Comparison of ENCODE assay signal across 24 cellular contexts in genomic region chr9:97547098-97547829, GRCh38. TPM values are rescaled to one million over a fixed set of nuclear protein-coding genes. Genes with fewer than 3 reads are reported as not detected.
DNase-seq lines count a peak whose midpoint lies in the region; ATAC-seq lines count a peak whose summit lies in the region.
"Had no signal": no experiment of that assay in that cellular context is flagged by ENCODE, and none has a peak within 500 bp of the region (broad histone marks: within the 10 kb centered on the region; RNA-seq: fewer than 3 reads in every experiment).

No MANE protein-coding gene starts in this region.

- no peaks in the 10 kb centered on the region for H3K36me3 Mint-ChIP-seq in activated T-helper 17 cell treated with anti-CD3 and anti-CD28 coated beads, Interleukin-2, amount 50 U/mL, for 72 hours (ENCODE audit: low read depth)
- no peaks in the 10 kb centered on the region for H3K36me3 Mint-ChIP-seq in activated naive CD4-positive, alpha-beta T cell treated with anti-CD3 and anti-CD28 coated beads, Interleukin-2, amount 10 ng/mL, durations not matched to agents 7 days and 5 days
- H3K36me3 Mint-ChIP-seq: CD4-positive, CD25-positive, alpha-beta regulatory T cell; CD8-positive, alpha-beta memory T cell had no signal

- no peak for ATAC-seq in activated T-helper 17 cell treated with anti-CD3 and anti-CD28 coated beads, Interleukin-2, amount 50 U/mL, for 72 hours (replicated peaks)
- peak; percentile 72 for ATAC-seq in sciatic nerve
- ATAC-seq in GM18870 (IDR thresholded peaks at IDR 0.05; ENCODE audit: unreplicated experiment), result no peak
- no peak for ATAC-seq in aorta (ENCODE audit: low FRiP score)
- ATAC-seq: GM12878, GM23338 had no signal

- H3K4me1 ChIP-seq in mesenchymal stem cell (ENCODE audit: control insufficient read depth, insufficient read depth, low read depth, low read length) (no peaks in the 10 kb centered on the region), aorta (ENCODE audit: control insufficient read depth in 1 of 2, insufficient read depth in 2 of 2, low read length in 2 of 2) (no peaks in the 10 kb centered on the region)
- H3K4me1 ChIP-seq: BE2C had no signal

- no peak overlapping the region for H2AK5ac ChIP-seq in mesenchymal stem cell (ENCODE audit: low read length, severe bottlenecking)

- peak overlapping the region; percentile 63 for H4K8ac ChIP-seq in mesenchymal stem cell (ENCODE audit: low read length)

- H3K9me3 ChIP-seq in mesenchymal stem cell (ENCODE audit: control insufficient read depth, low read length), result no peaks in the 10 kb centered on the region
- no peaks in the 10 kb centered on the region for H3K9me3 ChIP-seq in aorta (ENCODE audit: control insufficient read depth, low read length)
- H3K9me3 ChIP-seq: BE2C had no signal

- H3K27me3 ChIP-seq in mesenchymal stem cell (ENCODE audit: control insufficient read depth in 1 of 2, insufficient read depth in 1 of 2, low read length in 2 of 2) (peaks cover 3 to 8% of the 10 kb centered on the region in 2 experiments), aorta (ENCODE audit: control insufficient read depth in 1 of 2, insufficient read depth in 2 of 2, low read length in 1 of 2) (no peaks in the 10 kb centered on the region)
- H3K27me3 ChIP-seq: BE2C had no signal

- H3K4ac ChIP-seq in mesenchymal stem cell (ENCODE audit: low read depth in 1 of 2, low read length in 2 of 2), result no peak overlapping the region

- H2BK5ac ChIP-seq in mesenchymal stem cell (ENCODE audit: low read depth, low read length, poor library complexity, severe bottlenecking), result no peak overlapping the region

- no peak overlapping the region for H3K18ac ChIP-seq in mesenchymal stem cell (ENCODE audit: low read depth in 1 of 2, low read length in 2 of 2)

- H3K36me3 ChIP-seq in mesenchymal stem cell (ENCODE audit: control insufficient read depth in 1 of 2, insufficient read depth in 2 of 2, low read depth in 1 of 2, low read length in 2 of 2), result no peaks in the 10 kb centered on the region
- H3K36me3 ChIP-seq in aorta (ENCODE audit: control insufficient read depth in 1 of 2, insufficient read depth in 2 of 2, low read length in 1 of 2), result peaks cover 0 to 5% of the 10 kb centered on the region in 2 donors

- no peak overlapping the region for H2AFZ ChIP-seq in mesenchymal stem cell (ENCODE audit: low read depth, low read length)
- H2AFZ ChIP-seq: GM23338 had no signal

- H3K79me1 ChIP-seq in mesenchymal stem cell (replicated peaks; ENCODE audit: low read length, poor library complexity, severe bottlenecking), result no peaks in the 10 kb centered on the region

- peaks cover under 1% of the 10 kb centered on the region for H3K27me3 Mint-ChIP-seq in activated T-helper 17 cell treated with anti-CD3 and anti-CD28 coated beads, Interleukin-2, amount 50 U/mL, for 72 hours
- H3K27me3 Mint-ChIP-seq in activated naive CD4-positive, alpha-beta T cell treated with anti-CD3 and anti-CD28 coated beads, Interleukin-2, amount 10 ng/mL, durations not matched to agents 7 days and 5 days, result peaks cover 14% of the 10 kb centered on the region

- CTCF ChIA-PET in activated naive CD4-positive, alpha-beta T cell treated with anti-CD3 and anti-CD28 coated beads, Interleukin-2, amount 10 ng/mL, durations not matched to agents 7 days and 5 days (lab: Charles Lee), result no interaction called here

- H2BK120ac ChIP-seq in mesenchymal stem cell (ENCODE audit: low read depth, low read length), result no peak overlapping the region

- H3K14ac ChIP-seq in mesenchymal stem cell (ENCODE audit: low read length in 2 of 2), result no peak overlapping the region

- H2BK12ac ChIP-seq in mesenchymal stem cell (ENCODE audit: low read length in 2 of 2), result no peak overlapping the region

- no peak overlapping the region for H3K4me2 ChIP-seq in mesenchymal stem cell (ENCODE audit: low read length, poor library complexity, severe bottlenecking)
- H3K4me2 ChIP-seq: GM23338 had no signal

- intact Hi-C loops in sciatic nerve (cut with DNase I) (no loop called here), aorta (cut with DNase I) (no loop called here)

- 81% methylated on average over 3 of the region's 3 CpGs for WGBS in mesenchymal stem cell
- 94 to 97% methylated on average over 3 of the region's 3 CpGs for whole genome bisulfite sequencing in aorta, 2 donors

- H3K4me1 Mint-ChIP-seq in activated T-helper 17 cell treated with anti-CD3 and anti-CD28 coated beads, Interleukin-2, amount 50 U/mL, for 72 hours, result no peaks in the 10 kb centered on the region
- no peaks in the 10 kb centered on the region for H3K4me1 Mint-ChIP-seq in activated naive CD4-positive, alpha-beta T cell treated with anti-CD3 and anti-CD28 coated beads, Interleukin-2, amount 10 ng/mL, durations not matched to agents 7 days and 5 days
- H3K4me1 Mint-ChIP-seq: CD4-positive, CD25-positive, alpha-beta regulatory T cell; CD8-positive, alpha-beta memory T cell had no signal

- H3K4me3 Mint-ChIP-seq in activated T-helper 17 cell treated with anti-CD3 and anti-CD28 coated beads, Interleukin-2, amount 50 U/mL, for 72 hours, result no peak overlapping the region
- no peak overlapping the region for H3K4me3 Mint-ChIP-seq in activated naive CD4-positive, alpha-beta T cell treated with anti-CD3 and anti-CD28 coated beads, Interleukin-2, amount 10 ng/mL, durations not matched to agents 7 days and 5 days
- H3K4me3 Mint-ChIP-seq: CD4-positive, CD25-positive, alpha-beta regulatory T cell; CD8-positive, alpha-beta memory T cell; GM23338; HFFc6 had no signal

- H3K9ac ChIP-seq in mesenchymal stem cell (ENCODE audit: low read length), result no peak overlapping the region

- no peak overlapping the region for H4K91ac ChIP-seq in mesenchymal stem cell (ENCODE audit: low read length)

- no peaks in the 10 kb centered on the region for H3K9me3 Mint-ChIP-seq in activated T-helper 17 cell treated with anti-CD3 and anti-CD28 coated beads, Interleukin-2, amount 50 U/mL, for 72 hours
- no peaks in the 10 kb centered on the region for H3K9me3 Mint-ChIP-seq in activated naive CD4-positive, alpha-beta T cell treated with anti-CD3 and anti-CD28 coated beads, Interleukin-2, amount 10 ng/mL, durations not matched to agents 7 days and 5 days
- H3K9me3 Mint-ChIP-seq: CD4-positive, CD25-positive, alpha-beta regulatory T cell; CD8-positive, alpha-beta memory T cell; GM23338; HFFc6 had no signal

- H3K4me3 ChIP-seq in mesenchymal stem cell (ENCODE audit: insufficient read depth in 1 of 2, low read depth in 1 of 2, low read length in 2 of 2), result no peak overlapping the region
- no peak overlapping the region for H3K4me3 ChIP-seq in aorta (ENCODE audit: low read length in 2 of 2)
- H3K4me3 ChIP-seq: GM12878, GM23338 had no signal

- peak overlapping the region; percentile 7 for H3K27ac Mint-ChIP-seq in activated T-helper 17 cell treated with anti-CD3 and anti-CD28 coated beads, Interleukin-2, amount 50 U/mL, for 72 hours
- no peak overlapping the region for H3K27ac Mint-ChIP-seq in activated naive CD4-positive, alpha-beta T cell treated with anti-CD3 and anti-CD28 coated beads, Interleukin-2, amount 10 ng/mL, durations not matched to agents 7 days and 5 days
- H3K27ac Mint-ChIP-seq: CD8-positive, alpha-beta memory T cell; GM23338; HFFc6 had no signal

- H3K27ac ChIP-seq in mesenchymal stem cell (ENCODE audit: low read length, poor library complexity, severe bottlenecking), result no peak overlapping the region
- H3K27ac ChIP-seq in aorta (ENCODE audit: low read depth in 1 of 2, low read length in 2 of 2), result no peak overlapping the region
- H3K27ac ChIP-seq: HL-60 had no signal

- DNase-seq in NCI-H69 (lab: John Stamatoyannopoulos, UW) (peak; percentile 21), mesenchymal stem cell (no peak), sciatic nerve (ENCODE audit: low spot score) (peak; percentile 19), NCI-H2107 treated with DMSO at 0.1 percent for 48 hours (lab: John Stamatoyannopoulos, UW; ENCODE audit: unreplicated experiment) (no peak), aorta (no peak)
- DNase-seq in activated naive CD4-positive, alpha-beta T cell treated with anti-CD3 and anti-CD28 coated beads, Interleukin-2, amount 10 ng/mL, durations not matched to agents 7 days and 5 days, result no peak
- DNase-seq: ACHN; BE2C; C1 segment of cervical spinal cord; CD4-positive, CD25-positive, alpha-beta regulatory T cell; CD8-positive, alpha-beta memory T cell; COR-L47; DMS 273 treated with DMSO at 0.1 percent for 48 hours; DMS53; DND-41; EL; HCEC 1CT; HFFc6 had no signal

- no peak overlapping the region for H2BK15ac ChIP-seq in mesenchymal stem cell (ENCODE audit: low read depth, poor library complexity, severe bottlenecking)

- H3K23ac ChIP-seq in mesenchymal stem cell (ENCODE audit: low read length in 2 of 2), result no peak overlapping the region

RNA-seq across cellular contexts. Expression of gene TMOD1, which starts 45.8 kb away (rescaled TPM):
- 1 to 10 TPM; 2.0 to 2.5 TPM for total RNA-seq in activated T-helper 17 cell treated with anti-CD3 and anti-CD28 coated beads, Interleukin-2, amount 50 U/mL, for 72 hours
- polyA plus RNA-seq in mesenchymal stem cell (2013, experiment 1 of 2), result 0.72 TPM
- polyA plus RNA-seq in mesenchymal stem cell (2013, experiment 2 of 2), result 0.68 TPM
- 25.3 TPM for total RNA-seq in sciatic nerve
- total RNA-seq in aorta, result 10 to 100 TPM; 24.5 to 56.6 TPM
- polyA plus RNA-seq in aorta, result 100 to 1,000 TPM in 1 of 2 donors, 10 to 100 TPM in 1; 26.2 to 102 TPM
- total RNA-seq: G401 had no signal

Comparison
In these comparisons a context has a peak if more than half of its experiments do, and no peak if none do; other contexts are left out.
1. DNase-seq: peak in NCI-H69 (single experiment) and sciatic nerve (single experiment); none in mesenchymal stem cell (single experiment), NCI-H2107 treated with DMSO at 0.1 percent for 48 hours (single experiment), activated naive CD4-positive, alpha-beta T cell treated with anti-CD3 and anti-CD28 coated beads, Interleukin-2, amount 10 ng/mL, durations not matched to agents 7 days and 5 days (single experiment) and aorta (0 of 2).